Comparison of ENCODE assay signal across 29 cellular contexts in genomic region chr6:113009682-113010081, GRCh38.
DNase-seq lines count a peak whose midpoint lies in the region; ATAC-seq and TF ChIP-seq lines count a peak whose summit lies in the region.
"Had no signal": no experiment of that assay in that cellular context is flagged by ENCODE, and none has a peak within 500 bp of the region (broad histone marks: within the 10 kb centered on the region; RNA-seq: fewer than 3 reads in every experiment).

No MANE protein-coding gene starts in this region.

- H2AFZ ChIP-seq in neuronal stem cell (ENCODE audit: low read length) (peak overlapping the region; percentile 44), hepatocyte (no peak overlapping the region)

- H4K8ac ChIP-seq in neuronal stem cell (ENCODE audit: low read depth, low read length) = no peak overlapping the region

- no peak overlapping the region for H3K9ac ChIP-seq in neuronal stem cell (ENCODE audit: low read depth, low read length, poor library complexity)
- H3K9ac ChIP-seq: BLaER1 treated with 17β-estradiol and CSF1 and Interleukin-3, amounts not matched to agents 10 nM and 100 nM had no signal

- no peak overlapping the region for H2BK12ac ChIP-seq in neuronal stem cell (ENCODE audit: low read length)

- H2AK5ac ChIP-seq in neuronal stem cell (ENCODE audit: low read depth, low read length) = no peak overlapping the region

- no peak overlapping the region for H3K27ac ChIP-seq in neuronal stem cell (replicated peaks; ENCODE audit: low read length)
- no peak overlapping the region for H3K27ac ChIP-seq in hepatocyte
- H3K27ac ChIP-seq: A549; BLaER1 treated with 17β-estradiol and CSF1 and Interleukin-3, amounts not matched to agents 10 nM and 100 nM; pancreas; transverse colon; VCaP had no signal

- no peak for TF ChIP-seq CTCF in AG10803 (conservative IDR thresholded peaks at IDR 0.05; ENCODE audit: low read length)
- no peak for TF ChIP-seq CTCF in chondrocyte (IDR thresholded peaks at IDR 0.05)
- no peak for TF ChIP-seq CTCF in hepatocyte (IDR thresholded peaks at IDR 0.05; ENCODE audit: poor library complexity)

- no peak overlapping the region for H3K4me3 ChIP-seq in AG10803 (ENCODE audit: low read length)
- no peak overlapping the region for H3K4me3 ChIP-seq in neuronal stem cell (ENCODE audit: low read length in 2 of 2)
- H3K4me3 ChIP-seq in hepatocyte = no peak overlapping the region
- H3K4me3 ChIP-seq: A549; BLaER1 treated with 17β-estradiol and CSF1 and Interleukin-3, amounts not matched to agents 10 nM and 100 nM; GM12878; pancreas; transverse colon had no signal

- no peak overlapping the region for H4K91ac ChIP-seq in neuronal stem cell (ENCODE audit: low read depth, low read length, poor library complexity)

- H3K9me3 Mint-ChIP-seq in chondrocyte (ENCODE audit: low read depth) = no peaks in the 10 kb centered on the region
- H3K9me3 Mint-ChIP-seq: activated CD4-positive, alpha-beta T cell treated with anti-CD3 and anti-CD28 coated beads, Interleukin-2, amount 10 ng/mL, durations not matched to agents 7 days and 5 days; IgD-negative memory B cell; stimulated activated naive CD8-positive, alpha-beta T cell treated with anti-CD3 and anti-CD28 coated beads, Interleukin-15, Interleukin-2, amounts not matched to agents 100 ng/mL and 50 ng/mL, for 24 hours had no signal

- no peaks in the 10 kb centered on the region for H3K27me3 Mint-ChIP-seq in chondrocyte (ENCODE audit: low read depth)
- H3K27me3 Mint-ChIP-seq: activated CD4-positive, alpha-beta T cell treated with anti-CD3 and anti-CD28 coated beads, Interleukin-2, amount 10 ng/mL, durations not matched to agents 7 days and 5 days; stimulated activated naive CD8-positive, alpha-beta T cell treated with anti-CD3 and anti-CD28 coated beads, Interleukin-15, Interleukin-2, amounts not matched to agents 100 ng/mL and 50 ng/mL, for 24 hours had no signal

- no peak overlapping the region for H3K23ac ChIP-seq in neuronal stem cell (ENCODE audit: low read depth, low read length, poor library complexity)

- H3K27me3 ChIP-seq in neuronal stem cell (ENCODE audit: control insufficient read depth in 3 of 3, insufficient read depth in 3 of 3, low read depth in 1 of 3, low read length in 3 of 3) = no peaks in the 10 kb centered on the region
- H3K27me3 ChIP-seq in hepatocyte = no peaks in the 10 kb centered on the region
- H3K27me3 ChIP-seq: BLaER1 treated with 17β-estradiol and CSF1 and Interleukin-3, amounts not matched to agents 10 nM and 100 nM; pancreas; transverse colon had no signal

- H3K4me1 ChIP-seq in neuronal stem cell (ENCODE audit: control insufficient read depth in 2 of 2, insufficient read depth in 1 of 2, low read depth in 1 of 2, low read length in 2 of 2) (no peaks in the 10 kb centered on the region), hepatocyte (ENCODE audit: insufficient read depth) (peaks cover 11% of the 10 kb centered on the region)
- H3K4me1 ChIP-seq: A549; BLaER1 treated with 17β-estradiol and CSF1 and Interleukin-3, amounts not matched to agents 10 nM and 100 nM had no signal

- H3K79me1 ChIP-seq in neuronal stem cell (ENCODE audit: low read depth, low read length) = no peaks in the 10 kb centered on the region

- no peak overlapping the region for H2BK120ac ChIP-seq in neuronal stem cell (ENCODE audit: low read depth, low read length)

- H4K20me1 ChIP-seq in hepatocyte (ENCODE audit: insufficient read depth, poor library complexity, severe bottlenecking) = no peaks in the 10 kb centered on the region
- H4K20me1 ChIP-seq: BLaER1 treated with 17β-estradiol and CSF1 and Interleukin-3, amounts not matched to agents 10 nM and 100 nM had no signal

- H3K27ac Mint-ChIP-seq in chondrocyte (ENCODE audit: unreplicated experiment) = peak overlapping the region; percentile 84
- H3K27ac Mint-ChIP-seq: activated CD4-positive, alpha-beta T cell treated with anti-CD3 and anti-CD28 coated beads, Interleukin-2, amount 10 ng/mL, durations not matched to agents 7 days and 5 days; IgD-negative memory B cell; stimulated activated naive CD8-positive, alpha-beta T cell treated with anti-CD3 and anti-CD28 coated beads, Interleukin-15, Interleukin-2, amounts not matched to agents 100 ng/mL and 50 ng/mL, for 24 hours had no signal

- no peak overlapping the region for H3K14ac ChIP-seq in neuronal stem cell (ENCODE audit: low read length)

- no peaks in the 10 kb centered on the region for H3K36me3 Mint-ChIP-seq in chondrocyte (ENCODE audit: low read depth)

- H3K9me3 ChIP-seq in neuronal stem cell (replicated peaks in 1 of 2; ENCODE audit: control insufficient read depth in 2 of 2, insufficient read depth in 1 of 2, low read depth in 1 of 2, low read length in 2 of 2) (no peaks in the 10 kb centered on the region), hepatocyte (ENCODE audit: low read depth) (no peaks in the 10 kb centered on the region)
- H3K9me3 ChIP-seq: A549; BLaER1 treated with 17β-estradiol and CSF1 and Interleukin-3, amounts not matched to agents 10 nM and 100 nM; pancreas; transverse colon had no signal

- no peaks in the 10 kb centered on the region for H3K9me2 ChIP-seq in hepatocyte (replicated peaks; ENCODE audit: insufficient read depth)

- H3K4me2 ChIP-seq in neuronal stem cell (ENCODE audit: insufficient read depth, low read length, poor library complexity, severe bottlenecking) (no peak overlapping the region), hepatocyte (no peak overlapping the region)
- H3K4me2 ChIP-seq: A549; BLaER1 treated with 17β-estradiol and CSF1 and Interleukin-3, amounts not matched to agents 10 nM and 100 nM had no signal

- no peaks in the 10 kb centered on the region for H3K79me2 ChIP-seq in hepatocyte

- H3K36me3 ChIP-seq in neuronal stem cell (replicated peaks in 1 of 2; ENCODE audit: control insufficient read depth in 2 of 2, insufficient read depth in 2 of 2, low read length in 2 of 2) (no peaks in the 10 kb centered on the region), hepatocyte (replicated peaks; ENCODE audit: insufficient read depth, low read depth) (no peaks in the 10 kb centered on the region)
- H3K36me3 ChIP-seq: BLaER1 treated with 17β-estradiol and CSF1 and Interleukin-3, amounts not matched to agents 10 nM and 100 nM; pancreas; transverse colon had no signal

- WGBS in neuronal stem cell (ENCODE audit: extremely low coverage in 2 of 2, insufficient read length in 2 of 2, insufficient replicate concordance in 1 of 2), 2 donors = no CpG with 5 or more reads among the region's 1 CpG
- 62% methylated on average over 1 of the region's 1 CpG for WGBS in hepatocyte (ENCODE audit: low lambda C conversion rate, missing lambda C conversion rate)

- peaks cover 69% of the 10 kb centered on the region for H3K4me1 Mint-ChIP-seq in chondrocyte (ENCODE audit: low read depth)
- H3K4me1 Mint-ChIP-seq: activated CD4-positive, alpha-beta T cell treated with anti-CD3 and anti-CD28 coated beads, Interleukin-2, amount 10 ng/mL, durations not matched to agents 7 days and 5 days; IgD-negative memory B cell had no signal

- no peak overlapping the region for H3K4me3 Mint-ChIP-seq in chondrocyte (ENCODE audit: unreplicated experiment)
- H3K4me3 Mint-ChIP-seq: activated CD4-positive, alpha-beta T cell treated with anti-CD3 and anti-CD28 coated beads, Interleukin-2, amount 10 ng/mL, durations not matched to agents 7 days and 5 days; IgD-negative memory B cell; stimulated activated naive CD8-positive, alpha-beta T cell treated with anti-CD3 and anti-CD28 coated beads, Interleukin-15, Interleukin-2, amounts not matched to agents 100 ng/mL and 50 ng/mL, for 24 hours had no signal

- ATAC-seq in HG03442 (IDR thresholded peaks at IDR 0.05; ENCODE audit: unreplicated experiment) = no peak
- ATAC-seq in HG03565 (IDR thresholded peaks at IDR 0.05; ENCODE audit: unreplicated experiment) = no peak
- ATAC-seq: A549, GM12878, pancreas, right cardiac atrium had no signal

- H2BK5ac ChIP-seq in neuronal stem cell (ENCODE audit: low read length) = no peak overlapping the region

- no peak overlapping the region for H2BK15ac ChIP-seq in neuronal stem cell (ENCODE audit: low read length)

- DNase-seq in AG10803 (ENCODE audit: low read depth) (peak; percentile 63), M059J (ENCODE audit: low read depth) (peak; percentile 35), chondrocyte (ENCODE audit: low spot score) (no peak), neuronal stem cell (ENCODE audit: low spot score) (no peak), UCSD-AML1 (lab: John Stamatoyannopoulos, UW; ENCODE audit: unreplicated experiment) (no peak), hepatocyte (ENCODE audit: low spot score) (no peak)
- DNase-seq: activated CD4-positive, alpha-beta T cell treated with anti-CD3 and anti-CD28 coated beads, Interleukin-2, amount 10 ng/mL, durations not matched to agents 7 days and 5 days; activated naive CD4-positive, alpha-beta T cell treated with Interleukin-2 at 50 U/mL for 16 hours; activated T-cell treated with anti-CD3 and anti-CD28 coated beads, Interleukin-2, amount 50 U/mL, for 48 hours; COR-L47; HCEC 1CT; head of caudate nucleus; NCI-H1105; NCI-H2029; NCI-H2227 treated with DMSO at 0.1 percent for 48 hours; NCI-H748 treated with DMSO at 0.1 percent for 48 hours; pancreas; right cardiac atrium; RPMI8226; T-helper 2 cell; transverse colon had no signal

- no peak overlapping the region for H3K4ac ChIP-seq in neuronal stem cell (ENCODE audit: low read length)

- H3K18ac ChIP-seq in neuronal stem cell (ENCODE audit: low read length) = no peak overlapping the region

Comparison
In these comparisons a context has a peak if more than half of its experiments do, and no peak if none do; other contexts are left out.
1. DNase-seq: peak in AG10803 (single experiment) and M059J (single experiment); none in chondrocyte (single experiment), neuronal stem cell (single experiment), UCSD-AML1 (single experiment) and hepatocyte (single experiment).